8 cellular contexts compared by ENCODE assay signal in genomic region chr18:31941010-31941809, GRCh38. TPM values are rescaled to one million over a fixed set of nuclear protein-coding genes. Genes with fewer than 3 reads are reported as not detected.
DNase-seq lines count a peak whose midpoint lies in the region; ATAC-seq and TF ChIP-seq lines count a peak whose summit lies in the region.

No MANE protein-coding gene starts in this region.

- POLR2A ChIA-PET in OCI-LY7 (lab: Charles Lee) (interaction anchor here (0.6 to 1.7 kb wide), 4 partner anchors 12 to 248 kb away, joined by 4 to 8 read pairs (median 5); no protein-coding TSS in a partner anchor), RWPE1 (lab: Yijun Ruan, JAX; ENCODE audit: low non-redundant PET) (no interaction called here)

- H2BK12ac ChIP-seq in trophoblast cell (ENCODE audit: low read length) = no peak overlapping the region

- no CpG with 5 or more reads among the region's 24 CpGs for WGBS in trophoblast cell (ENCODE audit: extremely low coverage, insufficient coverage, insufficient read length)

- H3K36me3 ChIP-seq in OCI-LY7 (ENCODE audit: insufficient read depth, low read length) (no peaks in the 10 kb centered on the region; the same call in none of the 2 replicates), trophoblast cell (ENCODE audit: control insufficient read depth in 1 of 2, insufficient read depth in 2 of 2, low read length in 2 of 2) (peaks cover under 1 to 3% of the 10 kb centered on the region in 2 experiments)

- CTCF ChIA-PET in Calu3 (lab: Charles Lee) (interaction anchor here (1.8 to 2.4 kb wide), 2 partner anchors 9 to 36 kb away, joined by 8 to 10 read pairs; no protein-coding TSS in a partner anchor), OCI-LY7 (lab: Charles Lee; ENCODE audit: unreplicated experiment) (no interaction called here), RWPE1 (lab: Yijun Ruan, JAX) (no interaction called here)

- no peaks in the 10 kb centered on the region for H3K27me3 Mint-ChIP-seq in Calu3 (ENCODE audit: unreplicated experiment)

- no peaks in the 10 kb centered on the region for H3K9me3 Mint-ChIP-seq in Calu3 (ENCODE audit: low read depth, unreplicated experiment)

- H3K4me1 ChIP-seq in OCI-LY7 (ENCODE audit: insufficient read depth, low read length, poor library complexity, severe bottlenecking) (peaks cover 3% of the 10 kb centered on the region), trophoblast cell (ENCODE audit: control insufficient read depth in 1 of 2, insufficient read depth in 2 of 2, low read length in 2 of 2) (no peaks in the 10 kb centered on the region)

- H4K8ac ChIP-seq in trophoblast cell (ENCODE audit: low read depth, low read length) = no peak overlapping the region

- H2AK5ac ChIP-seq in trophoblast cell (ENCODE audit: low read length) = no peak overlapping the region

- peaks cover 46% of the 10 kb centered on the region for H3K36me3 Mint-ChIP-seq in Calu3 (ENCODE audit: insufficient read depth, unreplicated experiment)

- no peaks in the 10 kb centered on the region for H3K9me3 ChIP-seq in OCI-LY7 (ENCODE audit: low read length)
- no peaks in the 10 kb centered on the region for H3K9me3 ChIP-seq in trophoblast cell (ENCODE audit: insufficient read depth, low read depth, low read length)

- no peak overlapping the region for H2AFZ ChIP-seq in OCI-LY7 (ENCODE audit: low read length)
- H2AFZ ChIP-seq in trophoblast cell (ENCODE audit: insufficient read depth, low read length, poor library complexity) = no peak overlapping the region

- peak overlapping the region; percentile 67 for H3K4ac ChIP-seq in trophoblast cell (ENCODE audit: low read depth, low read length)

- peaks cover 7% of the 10 kb centered on the region for H3K79me1 ChIP-seq in trophoblast cell (ENCODE audit: low read length)

- TF ChIP-seq CTCF in Calu3 (IDR thresholded peaks at IDR 0.05; ENCODE audit: unreplicated experiment) (no peak), OCI-LY7 (conservative IDR thresholded peaks at IDR 0.05; ENCODE audit: low read length) (no peak), RWPE1 (conservative IDR thresholded peaks at IDR 0.05; ENCODE audit: low read depth) (no peak)

- H3K27ac ChIP-seq in OCI-LY7 (ENCODE audit: low read depth, low read length, poor library complexity, severe bottlenecking) (no peak overlapping the region), epithelial cell of prostate (peak overlapping the region; percentile 89), trophoblast cell (ENCODE audit: low read depth, low read length) (no peak overlapping the region), RWPE1 (no peak overlapping the region)

- no peak overlapping the region for H4K12ac ChIP-seq in trophoblast cell (ENCODE audit: low read depth, low read length)

- no peak for DNase-seq in Calu3
- DNase-seq in OCI-LY7 (ENCODE audit: low spot score) = no peak
- no peak for DNase-seq in epithelial cell of prostate (ENCODE audit: low read depth, low spot score)
- no peak for DNase-seq in trophoblast cell
- DNase-seq in RWPE1 (ENCODE audit: low spot score) = no peak
- DNase-seq in NOMO-1 (lab: John Stamatoyannopoulos, UW; ENCODE audit: unreplicated experiment in 2 of 2) = no peak
- DNase-seq in superior temporal gyrus (ENCODE audit: extremely low spot score) = no peak

- no peak for ATAC-seq in HG02798 (IDR thresholded peaks at IDR 0.05; ENCODE audit: poor library complexity, unreplicated experiment)

- peak overlapping the region; percentile 98 for H3K4me3 ChIP-seq in OCI-LY7 (ENCODE audit: low read depth, low read length, poor library complexity, severe bottlenecking)
- no peak overlapping the region for H3K4me3 ChIP-seq in trophoblast cell (ENCODE audit: low read depth, low read length)

- intact Hi-C loops in Calu3 (cut with micrococcal nuclease; ENCODE audit: unreplicated experiment) (loop anchor here (1.0 to 5.0 kb wide), 2 partner anchors 9 to 151 kb away; partner anchors contain the start of gene RNF138), OCI-LY7 (cut with micrococcal nuclease; ENCODE audit: unreplicated experiment) (loop anchor here (5.0 kb wide), 2 partner anchors 259 to 364 kb away; partner anchors contain the start of gene B4GALT6)

- H3K9ac ChIP-seq in trophoblast cell (ENCODE audit: low read length) = no peak overlapping the region

- H3K14ac ChIP-seq in trophoblast cell (ENCODE audit: low read length) = no peak overlapping the region

- H4K91ac ChIP-seq in trophoblast cell (ENCODE audit: low read depth, low read length) = no peak overlapping the region

- no peak overlapping the region for H2BK5ac ChIP-seq in trophoblast cell (ENCODE audit: low read depth, low read length, poor library complexity)

- H2BK120ac ChIP-seq in trophoblast cell (ENCODE audit: insufficient read depth, low read length, poor library complexity) = no peak overlapping the region

- peak overlapping the region; percentile 99 for H3K27ac Mint-ChIP-seq in Calu3 (ENCODE audit: unreplicated experiment)

- BruUV-seq in Calu3 (replicated peaks; lab: Mats Ljungman, UMichigan) = TSS peak; percentile 52
- TSS peak; percentile 78 for BruUV-seq in OCI-LY7 (replicated peaks; lab: Mats Ljungman, UMichigan)

- H3K9me2 ChIP-seq in OCI-LY7 (ENCODE audit: insufficient read depth, low read length) = no peaks in the 10 kb centered on the region

- no peak overlapping the region for H3K18ac ChIP-seq in trophoblast cell (ENCODE audit: low read length)

- no peaks in the 10 kb centered on the region for H4K20me1 ChIP-seq in OCI-LY7 (ENCODE audit: insufficient read depth, low read length)

- H3K23ac ChIP-seq in trophoblast cell (ENCODE audit: low read length) = no peak overlapping the region

- H3K4me3 Mint-ChIP-seq in Calu3 (ENCODE audit: low read depth, unreplicated experiment) = peak overlapping the region; percentile 99

- H3K4me2 ChIP-seq in OCI-LY7 (ENCODE audit: low read length) = peak overlapping the region; percentile 72
- no peak overlapping the region for H3K4me2 ChIP-seq in trophoblast cell (ENCODE audit: low read length)

- peaks cover 33% of the 10 kb centered on the region for H3K4me1 Mint-ChIP-seq in Calu3 (ENCODE audit: low read depth, unreplicated experiment)

- H3K27me3 ChIP-seq in trophoblast cell (ENCODE audit: insufficient read depth, low read length) = no peaks in the 10 kb centered on the region

- H3K79me2 ChIP-seq in OCI-LY7 (ENCODE audit: insufficient read depth, low read depth, low read length) = peaks cover 70% of the 10 kb centered on the region
- peaks cover 15% of the 10 kb centered on the region for H3K79me2 ChIP-seq in trophoblast cell (ENCODE audit: control insufficient read depth, insufficient read depth, low read length, poor library complexity)

RNA-seq across cellular contexts. Expression of gene TRAPPC8, which starts 1.7 kb away (rescaled TPM):
- total RNA-seq in Calu3 (2022) = 38.0 and 40.1 TPM in 2 replicates
- 23.4 and 34.3 TPM in 2 replicates for total RNA-seq in OCI-LY7 (2014; rRNA removed; shearing (Covaris generic))
- 22.2 and 22.8 TPM in 2 replicates for total RNA-seq in OCI-LY7 (2022)
- 29.6 and 30.8 TPM in 2 replicates for polyA plus RNA-seq in trophoblast cell (2013)
